Comparison of ENCODE assay signal across 18 cellular contexts in the genomic region with DNA sequence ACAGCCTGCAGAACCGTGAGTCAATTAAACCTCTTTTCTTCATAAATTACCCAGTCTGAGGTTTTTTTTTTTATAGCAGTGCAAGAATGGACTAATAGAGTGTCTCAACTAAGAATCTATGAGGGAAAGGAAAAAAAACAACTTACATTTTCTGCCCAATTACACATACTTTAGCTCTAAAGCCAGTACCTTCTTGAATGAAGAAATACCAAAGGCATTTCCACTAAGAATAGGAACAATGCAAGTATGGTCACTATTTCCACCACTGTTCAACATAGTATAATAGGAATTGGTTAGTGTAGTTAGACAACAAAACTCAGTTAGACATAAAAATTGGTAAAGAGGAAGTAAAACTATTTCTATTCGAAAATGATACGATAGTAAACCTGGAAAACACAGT. TPM values are rescaled to one million over a fixed set of nuclear protein-coding genes. Genes with fewer than 3 reads are reported as not detected.
DNase-seq lines count a peak whose midpoint lies in the region; ATAC-seq and TF ChIP-seq lines count a peak whose summit lies in the region.
"Had no signal": no experiment of that assay in that cellular context is flagged by ENCODE, and none has a peak within 500 bp of the region (broad histone marks: within the 10 kb centered on the region; RNA-seq: fewer than 3 reads in every experiment).

No MANE protein-coding gene starts in this region.

- peak overlapping the region; percentile 40 for H3K27ac Mint-ChIP-seq in nephron progenitor cell
- H3K27ac Mint-ChIP-seq: CD8-positive, alpha-beta T cell had no signal

- H3K4me1 Mint-ChIP-seq in nephron progenitor cell, result peaks cover 8% of the 10 kb centered on the region

- peaks cover 4% of the 10 kb centered on the region for H3K27me3 Mint-ChIP-seq in nephron progenitor cell (ENCODE audit: low read depth, poor library complexity)

- no peaks in the 10 kb centered on the region for H3K27me3 ChIP-seq in H7 (ENCODE audit: control insufficient read depth, insufficient read depth, low read length)
- H3K27me3 ChIP-seq: BLaER1 had no signal

- H3K4me3 ChIP-seq in AG10803 (ENCODE audit: low read length) (no peak overlapping the region), H7 (ENCODE audit: insufficient read depth, low read depth, low read length) (no peak overlapping the region)
- H3K4me3 ChIP-seq: BLaER1, SK-N-MC had no signal

- H3K36me3 ChIP-seq in H7 (replicated peaks; ENCODE audit: control insufficient read depth, insufficient read depth, low read length), result no peaks in the 10 kb centered on the region
- H3K36me3 ChIP-seq: BLaER1 had no signal

- peaks cover 34% of the 10 kb centered on the region for H3K36me3 Mint-ChIP-seq in nephron progenitor cell (ENCODE audit: low read depth)

- ATAC-seq in GM18519 (IDR thresholded peaks at IDR 0.05; ENCODE audit: low FRiP score, unreplicated experiment), result no peak
- ATAC-seq: CD8-positive, alpha-beta T cell had no signal

- no peak overlapping the region for H3K4me3 Mint-ChIP-seq in nephron progenitor cell
- H3K4me3 Mint-ChIP-seq: CD8-positive, alpha-beta T cell had no signal

- no peak for TF ChIP-seq CTCF in AG10803 (conservative IDR thresholded peaks at IDR 0.05; ENCODE audit: low read length)
- no peak for TF ChIP-seq CTCF in nephron progenitor cell (IDR thresholded peaks at IDR 0.05)

- H3K9me3 Mint-ChIP-seq in nephron progenitor cell, result peaks cover 21% of the 10 kb centered on the region

- DNase-seq in AG10803 (ENCODE audit: low read depth) (peak; percentile 28), EH (ENCODE audit: low read depth) (peak; percentile 19), astrocyte of the hippocampus (ENCODE audit: low read depth, low spot score) (peak; percentile 70), nephron progenitor cell (no peak), NCI-H1694 treated with DMSO at 0.1 percent for 48 hours (lab: John Stamatoyannopoulos, UW) (no peak), H7 (no peak)
- DNase-seq: CD8-positive, alpha-beta T cell; DND-41; GOT3; IMR-90; NCI-H1694; NCI-H2107; NCI-H446 treated with DMSO at 0.1 percent for 48 hours; NCI-H526 treated with DMSO at 0.1 percent for 48 hours; SHP77 treated with DMSO at 0.1 percent for 48 hours had no signal

RNA-seq across cellular contexts. Expression of a gene that starts 37.6 kb away (rescaled TPM):
- total RNA-seq in H7 (2014; rRNA removed; shearing (Covaris generic)), result 41.0 and 49.1 TPM in 2 replicates

Comparison
In these comparisons a context has a peak if more than half of its experiments do, and no peak if none do; other contexts are left out.
1. DNase-seq: peak in AG10803 (single experiment), EH (single experiment) and astrocyte of the hippocampus (single experiment); none in nephron progenitor cell (single experiment), NCI-H1694 treated with DMSO at 0.1 percent for 48 hours (single experiment) and H7 (single experiment).